In the genomic region with DNA sequence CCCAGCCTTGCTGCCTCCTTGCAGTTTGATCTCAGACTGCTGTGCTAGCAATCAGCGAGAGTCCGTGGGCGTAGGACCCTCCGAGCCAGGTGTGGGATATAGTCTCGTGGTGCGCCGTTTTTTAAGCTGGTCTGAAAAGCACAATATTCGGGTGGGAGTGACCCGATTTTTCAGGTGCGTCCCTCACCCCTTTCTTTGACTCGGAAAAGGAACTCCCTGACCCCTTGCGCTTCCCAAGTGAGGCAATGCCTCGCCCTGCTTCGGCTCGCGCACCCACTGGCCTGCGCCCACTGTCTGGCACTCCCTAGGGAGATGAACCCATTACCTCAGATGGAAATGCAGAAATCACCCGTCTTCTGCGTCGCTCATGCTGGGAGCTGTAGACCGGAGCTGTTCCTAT, we compare ENCODE assay signal across 7 cellular contexts.
A peak's percentile ranks its signal among the peaks of the same experiment; 100 is the strongest.
DNase-seq lines count a peak whose midpoint lies in the region; TF ChIP-seq lines count a peak whose summit lies in the region.
"Not testable (repeated sequence)": the region's sequence is repeated elsewhere in the genome, so short reads cannot be mapped to it uniquely, and the experiment has no call there.

No MANE protein-coding gene starts in this region.

- WGBS in HUES64: 30% methylated on average over 21 of the region's 21 CpGs

- not testable (repeated sequence) for H3K27ac ChIP-seq in HEK293 (ENCODE audit: extremely low read depth, low read depth, low read length); HUES64 (ENCODE audit: low read depth, low read length)

- not testable (repeated sequence) for H3K36me3 Mint-ChIP-seq in chondrocyte (ENCODE audit: low read depth); nephron progenitor cell (ENCODE audit: low read depth); progenitor cell of endocrine pancreas (ENCODE audit: insufficient read depth)

- DNase-seq in chondrocyte (ENCODE audit: low spot score); progenitor cell of endocrine pancreas (ENCODE audit: low spot score, unreplicated experiment): not testable (repeated sequence)
- DNase-seq in nephron progenitor cell: peak; percentile 48

- H3K4me1 ChIP-seq in ES-I3 (ENCODE audit: insufficient read depth, low read length); HEK293 (ENCODE audit: control insufficient read depth, insufficient read depth, low read length); iPS-15b (ENCODE audit: control insufficient read depth, insufficient read depth, low read length): not testable (repeated sequence)
- H3K4me1 ChIP-seq in HUES64 (ENCODE audit: insufficient read depth, low read length): peaks cover 15% of the 10 kb centered on the region

- peak overlapping the region; percentile 73 for H3K27ac Mint-ChIP-seq in chondrocyte (ENCODE audit: unreplicated experiment)
- not testable (repeated sequence) for H3K27ac Mint-ChIP-seq in nephron progenitor cell
- H3K27ac Mint-ChIP-seq in progenitor cell of endocrine pancreas: peak overlapping the region; percentile 77

- not testable (repeated sequence) for H3K4me3 ChIP-seq in HEK293 (ENCODE audit: low read depth, low read length)
- H3K4me3 ChIP-seq in HUES64 (ENCODE audit: low read length): peak overlapping the region; percentile 43
- peak overlapping the region; percentile 26 for H3K4me3 ChIP-seq in iPS-15b (ENCODE audit: low read depth, low read length)

- H3K36me3 ChIP-seq in ES-I3 (ENCODE audit: insufficient read depth, low read length); HEK293 (ENCODE audit: control insufficient read depth in 2 of 2, insufficient read depth in 1 of 2, low read length in 2 of 2); HUES64 (ENCODE audit: insufficient read depth, low read length); iPS-15b (ENCODE audit: control insufficient read depth, insufficient read depth, low read length): not testable (repeated sequence)

- H3K27me3 Mint-ChIP-seq in chondrocyte (ENCODE audit: low read depth); nephron progenitor cell (ENCODE audit: low read depth, poor library complexity); progenitor cell of endocrine pancreas: not testable (repeated sequence)

- POLR2A ChIA-PET in HEK293 (lab: Yijun Ruan, JAX): not testable (repeated sequence)

- H3K4me1 Mint-ChIP-seq in chondrocyte (ENCODE audit: low read depth) (peaks cover 37% of the 10 kb centered on the region), nephron progenitor cell (peaks cover 23% of the 10 kb centered on the region)
- H3K4me1 Mint-ChIP-seq in progenitor cell of endocrine pancreas (ENCODE audit: low read depth): not testable (repeated sequence)

- CTCF ChIA-PET in HEK293 (lab: Yijun Ruan, JAX): not testable (repeated sequence)

- not testable (repeated sequence) for H3K27me3 ChIP-seq in HUES64 (ENCODE audit: insufficient read depth, low read length); iPS-15b (ENCODE audit: control insufficient read depth, insufficient read depth, low read length)

- not testable (repeated sequence) for TF ChIP-seq CTCF in HEK293 (tag by site-specific recombination; IDR thresholded peaks at IDR 0.05); chondrocyte (IDR thresholded peaks at IDR 0.05); nephron progenitor cell (IDR thresholded peaks at IDR 0.05); progenitor cell of endocrine pancreas (IDR thresholded peaks at IDR 0.05; ENCODE audit: unreplicated experiment)

- H3K4me3 Mint-ChIP-seq in chondrocyte (ENCODE audit: unreplicated experiment) (peak overlapping the region; percentile 56), nephron progenitor cell (peak overlapping the region; percentile 72), progenitor cell of endocrine pancreas (ENCODE audit: low read depth) (peak overlapping the region; percentile 74)

- not testable (repeated sequence) for H3K9me3 Mint-ChIP-seq in chondrocyte (ENCODE audit: low read depth); nephron progenitor cell; progenitor cell of endocrine pancreas (ENCODE audit: low read depth)

- H3K9me3 ChIP-seq in ES-I3 (ENCODE audit: control insufficient read depth, insufficient read depth, low read length); HEK293 (ENCODE audit: control insufficient read depth, insufficient read depth, low read depth, low read length); HUES64 (ENCODE audit: insufficient read depth, low read depth, low read length); iPS-15b (ENCODE audit: control insufficient read depth, insufficient read depth, low read length): not testable (repeated sequence)

- H3K9ac ChIP-seq in ES-I3 (ENCODE audit: low read depth, low read length): peak overlapping the region; percentile 30; the same call in 1 of the 2 replicates
- H3K9ac ChIP-seq in HUES64 (ENCODE audit: low read depth, low read length); iPS-15b (ENCODE audit: low read depth, low read length): not testable (repeated sequence)

TF ChIP-seq in HEK293, 187 proteins besides CTCF, POLR2A, EP300 and RAD21:
- peak; percentile 22; the same call in 1 of the 2 replicates for TF ChIP-seq ZIC2 (tag by site-specific recombination; IDR thresholded peaks at IDR 0.05)
- peak; percentile 24; the same call in 1 of the 2 replicates for TF ChIP-seq ZBTB17 (tag by site-specific recombination; IDR thresholded peaks at IDR 0.05)
- TF ChIP-seq, protein P1, sequence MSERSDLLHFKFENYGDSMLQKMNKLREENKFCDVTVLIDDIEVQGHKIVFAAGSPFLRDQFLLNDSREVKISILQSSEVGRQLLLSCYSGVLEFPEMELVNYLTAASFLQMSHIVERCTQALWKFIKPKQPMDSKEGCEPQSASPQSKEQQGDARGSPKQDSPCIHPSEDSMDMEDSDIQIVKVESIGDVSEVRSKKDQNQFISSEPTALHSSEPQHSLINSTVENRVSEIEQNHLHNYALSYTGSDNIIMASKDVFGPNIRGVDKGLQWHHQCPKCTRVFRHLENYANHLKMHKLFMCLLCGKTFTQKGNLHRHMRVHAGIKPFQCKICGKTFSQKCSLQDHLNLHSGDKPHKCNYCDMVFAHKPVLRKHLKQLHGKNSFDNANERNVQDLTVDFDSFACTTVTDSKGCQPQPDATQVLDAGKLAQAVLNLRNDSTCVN (tag by site-specific recombination; optimal IDR thresholded peaks at IDR 0.05): peak; percentile 43
- peak; percentile 29; the same call in 1 of the 2 replicates for TF ChIP-seq ZNF394 (tag by site-specific recombination; IDR thresholded peaks at IDR 0.05; ENCODE audit: borderline replicate concordance)
- TF ChIP-seq ZSCAN30 (tag by site-specific recombination; IDR thresholded peaks at IDR 0.05): peak; percentile 41; the same call in 1 of the 2 replicates
- peak; percentile 73 for TF ChIP-seq ZFHX2 (tag by site-specific recombination; conservative IDR thresholded peaks at IDR 0.05)
- TF ChIP-seq KLF9 (tag by site-specific recombination; IDR thresholded peaks at IDR 0.05; ENCODE audit: low read depth): peak; percentile 51; the same call in 1 of the 2 replicates
- TF ChIP-seq SP7 (tag by site-specific recombination; IDR thresholded peaks at IDR 0.05): peak; percentile 41; the same call in 1 of the 2 replicates
- TF ChIP-seq ZNF629 (tag by site-specific recombination; IDR thresholded peaks at IDR 0.05): peak; percentile 34; the same call in 1 of the 2 replicates
- 0 out of 2 replicates have a peak, but pooled peaks have one; percentile 4 for TF ChIP-seq SP2 (tag by site-specific recombination; IDR thresholded peaks at IDR 0.05)
- peak; percentile 54; the same call in 1 of the 2 replicates for TF ChIP-seq YY1 (tag by site-specific recombination; IDR thresholded peaks at IDR 0.05)
- TF ChIP-seq ZBTB48 (tag by site-specific recombination; IDR thresholded peaks at IDR 0.05): peak; percentile 77; the same call in 1 of the 2 replicates
- 0 out of 2 replicates have a peak, but pooled peaks have one; percentile 9 for TF ChIP-seq WT1 (tag by site-specific recombination; IDR thresholded peaks at IDR 0.05)
- peak; percentile 23; the same call in 1 of the 2 replicates for TF ChIP-seq ZNF501 (tag by site-specific recombination; IDR thresholded peaks at IDR 0.05)
- TF ChIP-seq EGR2 (tag by site-specific recombination; IDR thresholded peaks at IDR 0.05; ENCODE audit: low read depth): peak; percentile 78
- peak; percentile 65 for TF ChIP-seq ZNF335 (tag by site-specific recombination; conservative IDR thresholded peaks at IDR 0.05)
- TF ChIP-seq, protein P2, sequence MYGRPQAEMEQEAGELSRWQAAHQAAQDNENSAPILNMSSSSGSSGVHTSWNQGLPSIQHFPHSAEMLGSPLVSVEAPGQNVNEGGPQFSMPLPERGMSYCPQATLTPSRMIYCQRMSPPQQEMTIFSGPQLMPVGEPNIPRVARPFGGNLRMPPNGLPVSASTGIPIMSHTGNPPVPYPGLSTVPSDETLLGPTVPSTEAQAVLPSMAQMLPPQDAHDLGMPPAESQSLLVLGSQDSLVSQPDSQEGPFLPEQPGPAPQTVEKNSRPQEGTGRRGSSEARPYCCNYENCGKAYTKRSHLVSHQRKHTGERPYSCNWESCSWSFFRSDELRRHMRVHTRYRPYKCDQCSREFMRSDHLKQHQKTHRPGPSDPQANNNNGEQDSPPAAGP (tag by site-specific recombination; IDR thresholded peaks at IDR 0.05): 0 out of 2 replicates have a peak, but pooled peaks have one; percentile 41
- TF ChIP-seq ZFP37 (tag by site-specific recombination; IDR thresholded peaks at IDR 0.05): peak; percentile 41; the same call in 1 of the 2 replicates
- peak; percentile 32; the same call in 1 of the 2 replicates for TF ChIP-seq ZNF341 (tag by site-specific recombination; IDR thresholded peaks at IDR 0.05; ENCODE audit: low read depth)
- peak; percentile 56 for TF ChIP-seq ZBTB8A (tag by site-specific recombination; IDR thresholded peaks at IDR 0.05)
- 0 out of 2 replicates have a peak, but pooled peaks have one; percentile 60 for TF ChIP-seq ZNF423 (tag by site-specific recombination; IDR thresholded peaks at IDR 0.05)
